ENCODE assay signal across 9 cellular contexts in genomic region chr7:28062197-28062988, GRCh38.
A peak's percentile ranks its signal among the peaks of the same experiment; 100 is the strongest.
DNase-seq lines count a peak whose midpoint lies in the region; ATAC-seq and TF ChIP-seq lines count a peak whose summit lies in the region.
"Had no signal": no experiment of that assay in that cellular context is flagged by ENCODE, and none has a peak within 500 bp of the region (broad histone marks: within the 10 kb centered on the region; RNA-seq: fewer than 3 reads in every experiment).

No MANE protein-coding gene starts in this region.

- no peak overlapping the region for H3K4me3 ChIP-seq in upper lobe of right lung

- H3K4me1 ChIP-seq in upper lobe of right lung = peaks cover 14% of the 10 kb centered on the region

- no peaks in the 10 kb centered on the region for H3K36me3 ChIP-seq in upper lobe of right lung

- peak; percentile 40 for DNase-seq in NCI-H345 (lab: John Stamatoyannopoulos, UW)
- no peak for DNase-seq in NCI-H345 treated with DMSO at 0.1 percent for 48 hours (lab: John Stamatoyannopoulos, UW; ENCODE audit: unreplicated experiment)
- peak; percentile 87 for DNase-seq in NCI-H69 (lab: John Stamatoyannopoulos, UW)
- DNase-seq in activated CD4-positive, alpha-beta T cell treated with anti-CD3 and anti-CD28 coated beads, Interleukin-2, amount 50 U/mL, for 24 hours (ENCODE audit: low read depth in 1 of 2, low spot score in 1 of 2) = peak; percentile 14 to 23
- peak; percentile 81 for DNase-seq in natural killer cell treated with Interleukin-12 subunit alpha and Interleukin-12 subunit beta and Interleukin-15 and Interleukin-18, amount 100 ng/mL, for 72 hours (ENCODE audit: low spot score)
- DNase-seq in upper lobe of right lung = peak; percentile 82

- no peaks in the 10 kb centered on the region for H3K36me3 Mint-ChIP-seq in natural killer cell treated with Interleukin-12 subunit alpha and Interleukin-12 subunit beta and Interleukin-15 and Interleukin-18, amount 100 ng/mL, for 72 hours

- H3K9me3 Mint-ChIP-seq in natural killer cell treated with Interleukin-12 subunit alpha and Interleukin-12 subunit beta and Interleukin-15 and Interleukin-18, amount 100 ng/mL, for 72 hours = no peaks in the 10 kb centered on the region
- H3K9me3 Mint-ChIP-seq: CD4-positive, alpha-beta T cell had no signal

- no peaks in the 10 kb centered on the region for H3K9me3 ChIP-seq in upper lobe of right lung

- no peaks in the 10 kb centered on the region for H3K27me3 ChIP-seq in upper lobe of right lung

- TF ChIP-seq CTCF in upper lobe of right lung (IDR thresholded peaks at IDR 0.05) = peak; percentile 70

- no peaks in the 10 kb centered on the region for H3K27me3 Mint-ChIP-seq in natural killer cell treated with Interleukin-12 subunit alpha and Interleukin-12 subunit beta and Interleukin-15 and Interleukin-18, amount 100 ng/mL, for 72 hours
- H3K27me3 Mint-ChIP-seq: CD4-positive, alpha-beta T cell had no signal

- peak overlapping the region; percentile 1 for H3K4me3 Mint-ChIP-seq in natural killer cell treated with Interleukin-12 subunit alpha and Interleukin-12 subunit beta and Interleukin-15 and Interleukin-18, amount 100 ng/mL, for 72 hours
- H3K4me3 Mint-ChIP-seq: CD4-positive, alpha-beta T cell had no signal

- intact Hi-C loops in upper lobe of right lung (cut with DNase I) = no loop called here

- peaks cover 26 to 33% of the 10 kb centered on the region in 2 donors for H3K4me1 Mint-ChIP-seq in natural killer cell treated with Interleukin-12 subunit alpha and Interleukin-12 subunit beta and Interleukin-15 and Interleukin-18, amount 100 ng/mL, for 72 hours (ENCODE audit: low read depth in 2 of 2)

- H3K27ac ChIP-seq in upper lobe of right lung = no peak overlapping the region

- ATAC-seq in HG03520 (IDR thresholded peaks at IDR 0.05; ENCODE audit: unreplicated experiment) = peak; percentile 63
- peak; percentile 71 for ATAC-seq in esophagus mucosa
- ATAC-seq in natural killer cell treated with Interleukin-12 subunit alpha and Interleukin-12 subunit beta and Interleukin-15 and Interleukin-18, amount 100 ng/mL, for 72 hours = peak; percentile 81 to 88
- ATAC-seq in upper lobe of right lung = peak; percentile 98

- peak overlapping the region in 1 of 2 donors; percentile 5 for H3K27ac Mint-ChIP-seq in natural killer cell treated with Interleukin-12 subunit alpha and Interleukin-12 subunit beta and Interleukin-15 and Interleukin-18, amount 100 ng/mL, for 72 hours
- H3K27ac Mint-ChIP-seq: CD4-positive, alpha-beta T cell had no signal
